8 cellular contexts compared by ENCODE assay signal in the genomic region with DNA sequence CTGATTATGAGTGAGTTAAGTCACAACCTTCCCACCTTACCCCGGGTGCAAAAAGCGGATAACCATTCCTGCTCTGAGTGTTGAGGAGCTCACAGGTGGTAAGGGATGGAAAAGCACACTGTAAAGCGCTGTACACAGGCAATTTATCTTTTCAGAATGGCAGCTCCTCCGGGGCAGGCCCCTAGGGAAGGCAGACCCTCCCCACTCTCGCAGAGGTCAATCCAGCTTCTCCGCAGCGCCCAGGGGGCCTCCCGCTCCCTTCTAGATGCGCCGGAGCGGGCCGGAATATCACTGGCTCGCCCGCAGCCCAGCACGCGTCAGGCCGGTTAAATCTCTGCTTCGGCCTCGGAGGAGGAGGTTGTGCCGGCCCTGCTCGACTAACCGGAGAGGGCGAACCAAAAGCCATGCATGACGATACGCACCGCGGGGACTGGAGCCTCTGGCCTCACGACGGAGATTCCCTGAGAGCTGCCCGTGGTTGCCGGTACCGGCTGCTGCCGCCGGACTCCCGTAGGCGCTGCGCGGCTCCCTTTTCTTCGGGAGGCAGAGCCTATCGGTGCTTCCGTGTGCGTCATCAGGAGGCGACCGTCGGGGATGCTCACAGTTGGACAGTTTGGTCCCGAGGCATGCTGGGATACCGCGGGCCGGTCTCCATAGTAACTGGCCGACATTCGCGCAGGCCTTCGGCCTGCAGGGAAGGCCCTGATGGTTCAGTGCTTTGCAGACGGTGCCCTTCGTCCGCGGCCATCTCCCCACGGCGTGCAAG. TPM values are rescaled to one million over a fixed set of nuclear protein-coding genes. Genes with fewer than 3 reads are reported as not detected.
DNase-seq lines count a peak whose midpoint lies in the region; ATAC-seq lines count a peak whose summit lies in the region.

BRMS1 (minus strand) TSS at position 555 of the 766 bp plus-strand sequence. CDS start 2,870 bp downstream, outside the sequence.

- CTCF ChIA-PET in activated CD8-positive, alpha-beta memory T cell treated with anti-CD3 and anti-CD28 coated beads, Interleukin-2, amount 10 ng/mL, durations not matched to agents 7 days and 5 days (lab: Charles Lee), result interaction anchor here (1.1 to 7.0 kb wide), 8 partner anchors 10 to 62 kb away, joined by 3 to 72 read pairs (median 7); partner anchors contain the start of gene RIN1

- peak within 1 kb of the TSS; percentile 98 for H3K56ac ChIP-seq in mesendoderm (ENCODE audit: low read length)

- no peak within 1 kb of the TSS for H2BK120ac ChIP-seq in mesendoderm (ENCODE audit: low read depth, low read length)

- H3K79me1 ChIP-seq in mesendoderm (ENCODE audit: low read length), result peaks cover 18% of the 10 kb centered on the region

- H3K79me2 ChIP-seq in mesendoderm (ENCODE audit: control insufficient read depth, insufficient read depth, low read length), result peaks cover 14% of the 10 kb centered on the region

- H3K27ac ChIP-seq in HUES48 (ENCODE audit: low read depth, low read length) (peak within 1 kb of the TSS; percentile 65), mesendoderm (ENCODE audit: low read depth, low read length) (peak within 1 kb of the TSS; percentile 29)

- no peak within 1 kb of the TSS for H2BK5ac ChIP-seq in mesendoderm (ENCODE audit: low read length)

- no peak within 1 kb of the TSS for H3K18ac ChIP-seq in mesendoderm (ENCODE audit: low read length)

- DNase-seq in COLO829 (ENCODE audit: low spot score), result peak; percentile 94
- DNase-seq in NT2/D1 (ENCODE audit: low read depth, low spot score), result peak; percentile 97
- peak; percentile 99 for DNase-seq in activated CD8-positive, alpha-beta memory T cell treated with anti-CD3 and anti-CD28 coated beads, Interleukin-2, amount 10 ng/mL, durations not matched to agents 7 days and 5 days
- peak; percentile 99 for DNase-seq in mesendoderm
- DNase-seq in stimulated activated CD8-positive, alpha-beta memory T cell treated with anti-CD3 and anti-CD28 coated beads, Interleukin-12 subunit alpha, Interleukin-12 subunit beta, amount 100 ng/mL, for 4 hours (ENCODE audit: low read depth), result peak; percentile 89

- H4K8ac ChIP-seq in mesendoderm (ENCODE audit: low read depth, low read length), result peak within 1 kb of the TSS; percentile 3

- H3K4me2 ChIP-seq in mesendoderm (ENCODE audit: low read length), result peak within 1 kb of the TSS; percentile 76

- peaks cover 47% of the 10 kb centered on the region for H3K4me1 Mint-ChIP-seq in activated CD8-positive, alpha-beta memory T cell treated with anti-CD3 and anti-CD28 coated beads, Interleukin-2, amount 10 ng/mL, durations not matched to agents 7 days and 5 days

- H2BK15ac ChIP-seq in mesendoderm (replicated peaks; ENCODE audit: low read depth), result no peak within 1 kb of the TSS

- H3K9ac ChIP-seq in HUES48 (ENCODE audit: low read depth, low read length) (peak within 1 kb of the TSS; percentile 80), NT2/D1 (ENCODE audit: insufficient read length, low read depth) (peak within 1 kb of the TSS; percentile 95), endocrine pancreas (ENCODE audit: control insufficient read depth, insufficient read depth, low read length) (peak within 1 kb of the TSS; percentile 73), mesendoderm (ENCODE audit: low read length) (peak within 1 kb of the TSS; percentile 99)

- H3K4me1 ChIP-seq in HUES48 (ENCODE audit: control insufficient read depth, insufficient read depth, low read length) (no peaks in the 10 kb centered on the region; the same call in 1 of the 2 replicates), NT2/D1 (ENCODE audit: insufficient read depth, insufficient read length) (peaks cover 14% of the 10 kb centered on the region), endocrine pancreas (ENCODE audit: control insufficient read depth, insufficient read depth, low read length) (peaks cover 7% of the 10 kb centered on the region), mesendoderm (ENCODE audit: control insufficient read depth, low read depth, low read length) (no peaks in the 10 kb centered on the region)

- H3K36me3 ChIP-seq in HUES48 (ENCODE audit: control insufficient read depth, insufficient read depth, low read length), result peaks cover 31% of the 10 kb centered on the region
- H3K36me3 ChIP-seq in NT2/D1 (ENCODE audit: insufficient read depth, insufficient read length, low read length), result peaks cover 38% of the 10 kb centered on the region
- H3K36me3 ChIP-seq in endocrine pancreas (ENCODE audit: control insufficient read depth, insufficient read depth, low read length), result peaks cover 3% of the 10 kb centered on the region
- H3K36me3 ChIP-seq in mesendoderm (ENCODE audit: control insufficient read depth, insufficient read depth, low read length), result peaks cover 9% of the 10 kb centered on the region

- H3K9me3 Mint-ChIP-seq in activated CD8-positive, alpha-beta memory T cell treated with anti-CD3 and anti-CD28 coated beads, Interleukin-2, amount 10 ng/mL, durations not matched to agents 7 days and 5 days (ENCODE audit: low read depth), result no peaks in the 10 kb centered on the region

- no peak within 1 kb of the TSS for H3K4ac ChIP-seq in mesendoderm (ENCODE audit: low read depth, low read length)

- no peaks in the 10 kb centered on the region for H3K27me3 Mint-ChIP-seq in activated CD8-positive, alpha-beta memory T cell treated with anti-CD3 and anti-CD28 coated beads, Interleukin-2, amount 10 ng/mL, durations not matched to agents 7 days and 5 days

- no peak within 1 kb of the TSS for H3K23ac ChIP-seq in mesendoderm (ENCODE audit: low read length)

- H3K4me3 ChIP-seq in HUES48 (ENCODE audit: low read depth, low read length) (peak within 1 kb of the TSS; percentile 87), NT2/D1 (ENCODE audit: insufficient read length, low read depth) (peak within 1 kb of the TSS; percentile 96), endocrine pancreas (ENCODE audit: control insufficient read depth, insufficient read depth, low read length) (peak within 1 kb of the TSS; percentile 81), mesendoderm (ENCODE audit: low read length) (peak within 1 kb of the TSS; percentile 99)

- no CpG with 5 or more reads among the region's 59 CpGs for WGBS in mesendoderm (ENCODE audit: extremely low coverage, insufficient coverage, low lambda C conversion rate)

- peaks cover 10% of the 10 kb centered on the region for H3K36me3 Mint-ChIP-seq in activated CD8-positive, alpha-beta memory T cell treated with anti-CD3 and anti-CD28 coated beads, Interleukin-2, amount 10 ng/mL, durations not matched to agents 7 days and 5 days

- peak; percentile 56 for ATAC-seq in GM21367 (IDR thresholded peaks at IDR 0.05; ENCODE audit: unreplicated experiment)
- peak; percentile 81 for ATAC-seq in activated CD8-positive, alpha-beta memory T cell treated with anti-CD3 and anti-CD28 coated beads, Interleukin-2, amount 10 ng/mL, durations not matched to agents 7 days and 5 days

- H3K27me3 ChIP-seq in HUES48 (ENCODE audit: control insufficient read depth, insufficient read depth, low read length), result peaks cover 4% of the 10 kb centered on the region; the same call in 1 of the 2 replicates
- H3K27me3 ChIP-seq in NT2/D1 (ENCODE audit: insufficient read depth, insufficient read length), result peaks cover 15% of the 10 kb centered on the region
- H3K27me3 ChIP-seq in endocrine pancreas (ENCODE audit: control insufficient read depth, insufficient read depth, low read length), result no peaks in the 10 kb centered on the region
- no peaks in the 10 kb centered on the region for H3K27me3 ChIP-seq in mesendoderm (ENCODE audit: insufficient read depth, low read length, poor library complexity)

- H4K5ac ChIP-seq in mesendoderm (ENCODE audit: low read length), result no peak within 1 kb of the TSS

- H3K9me3 ChIP-seq in HUES48 (ENCODE audit: control insufficient read depth, insufficient read depth, low read length), result no peaks in the 10 kb centered on the region
- no peaks in the 10 kb centered on the region for H3K9me3 ChIP-seq in NT2/D1 (ENCODE audit: insufficient read depth, low read length)
- H3K9me3 ChIP-seq in endocrine pancreas (ENCODE audit: control insufficient read depth, low read length), result no peaks in the 10 kb centered on the region

- peak within 1 kb of the TSS; percentile 95 for H3K4me3 Mint-ChIP-seq in activated CD8-positive, alpha-beta memory T cell treated with anti-CD3 and anti-CD28 coated beads, Interleukin-2, amount 10 ng/mL, durations not matched to agents 7 days and 5 days

- H3K27ac Mint-ChIP-seq in activated CD8-positive, alpha-beta memory T cell treated with anti-CD3 and anti-CD28 coated beads, Interleukin-2, amount 10 ng/mL, durations not matched to agents 7 days and 5 days, result peak within 1 kb of the TSS; percentile 95

- H2AK5ac ChIP-seq in mesendoderm (ENCODE audit: low read length), result no peak within 1 kb of the TSS

RNA-seq across cellular contexts. Expression of gene BRMS1, which starts in this region (rescaled TPM):
- total RNA-seq in activated CD8-positive, alpha-beta memory T cell treated with anti-CD3 and anti-CD28 coated beads, Interleukin-2, amount 10 ng/mL, durations not matched to agents 7 days and 5 days, result 10 to 100 TPM; 55.3 to 56.8 TPM
- 45.3 TPM for polyA plus RNA-seq in mesendoderm (2013, experiment 1 of 2)
- polyA plus RNA-seq in mesendoderm (2013, experiment 2 of 2), result 44.6 TPM

Comparison
In these comparisons a context has a peak if more than half of its experiments do, and no peak if none do; other contexts are left out.
1. Peak in every context shown above with its lines: DNase-seq, ATAC-seq, H3K4me3 ChIP-seq and H3K27ac ChIP-seq.